ENCODE assay signal across 1 cellular context in the genomic region with DNA sequence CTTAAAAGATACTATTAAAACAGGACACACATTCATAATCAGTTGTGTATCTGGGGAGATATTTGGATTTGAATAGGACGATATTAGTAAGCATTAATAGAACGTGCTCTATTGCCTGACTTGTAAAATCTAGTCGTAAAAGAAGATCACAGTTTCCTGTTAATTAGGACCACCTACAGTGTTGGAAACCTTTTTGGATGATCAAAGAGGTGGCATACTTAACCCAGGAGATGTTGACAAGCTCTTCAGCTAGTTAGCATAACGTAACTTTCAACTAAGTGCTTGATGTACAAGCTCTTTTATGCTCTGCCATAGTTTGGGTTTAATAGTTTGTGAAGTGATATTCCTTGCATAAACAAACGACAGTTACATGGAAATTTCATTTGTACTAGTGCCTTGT.
TF ChIP-seq lines count a peak whose summit lies in the region.

No MANE protein-coding gene starts in this region.

TF ChIP-seq in A549, 52 proteins besides CTCF, POLR2A, EP300 and RAD21 (continued from another document):
- TF ChIP-seq, protein P1, sequence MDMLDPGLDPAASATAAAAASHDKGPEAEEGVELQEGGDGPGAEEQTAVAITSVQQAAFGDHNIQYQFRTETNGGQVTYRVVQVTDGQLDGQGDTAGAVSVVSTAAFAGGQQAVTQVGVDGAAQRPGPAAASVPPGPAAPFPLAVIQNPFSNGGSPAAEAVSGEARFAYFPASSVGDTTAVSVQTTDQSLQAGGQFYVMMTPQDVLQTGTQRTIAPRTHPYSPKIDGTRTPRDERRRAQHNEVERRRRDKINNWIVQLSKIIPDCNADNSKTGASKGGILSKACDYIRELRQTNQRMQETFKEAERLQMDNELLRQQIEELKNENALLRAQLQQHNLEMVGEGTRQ (IDR thresholded peaks at IDR 0.05), result no peak
- TF ChIP-seq CBX2 (IDR thresholded peaks at IDR 0.05; ENCODE audit: borderline replicate concordance, low read depth) (no peak), HEYL (CRISPR knock-in tag; IDR thresholded peaks at IDR 0.05) (no peak), EHMT2 (IDR thresholded peaks at IDR 0.05; ENCODE audit: low read depth) (no peak), HOXA7 (CRISPR knock-in tag; IDR thresholded peaks at IDR 0.05) (no peak), ATOH8 (CRISPR knock-in tag; IDR thresholded peaks at IDR 0.05; ENCODE audit: low read depth) (no peak)
